ENCODE assay signal across 21 cellular contexts in genomic region chr7:17279081-17279480, GRCh38.
"Had no signal": no experiment of that assay in that cellular context is flagged by ENCODE, and none has a peak within 500 bp of the region (broad histone marks: within the 10 kb centered on the region; RNA-seq: fewer than 3 reads in every experiment).

No MANE protein-coding gene starts in this region.

- H3K9me3 ChIP-seq: colonic mucosa, esophagus squamous epithelium, gastrocnemius medialis, heart left ventricle, left lung, lower lobe of right lung had no signal

- H3K4me3 Mint-ChIP-seq: dendritic cell treated with granulocyte-macrophage colony-stimulating factor and Interleukin-4, amounts not matched to agents 40 ng/mL and 50 ng/mL, for 4 days; effector memory CD8-positive, alpha-beta T cell; endodermal cell; mesothelial cell of epicardium had no signal

- H3K27me3 Mint-ChIP-seq: dendritic cell treated with granulocyte-macrophage colony-stimulating factor and Interleukin-4, amounts not matched to agents 40 ng/mL and 50 ng/mL, for 4 days had no signal

- H3K27ac Mint-ChIP-seq: effector memory CD8-positive, alpha-beta T cell; endodermal cell; mesothelial cell of epicardium had no signal

- H3K9me3 Mint-ChIP-seq: effector memory CD8-positive, alpha-beta T cell; endodermal cell had no signal

- DNase-seq: cerebellar nuclear complex; colonic mucosa; cortex of kidney; effector CD8-positive, alpha-beta T cell; effector memory CD8-positive, alpha-beta T cell; endodermal cell; erythroblast; esophagus squamous epithelium; foreskin fibroblast; foreskin melanocyte; gastrocnemius medialis; heart left ventricle; hippocampal formation; left cardiac atrium; left lung; left ventricle myocardium superior; lower lobe of right lung; mesenchymal stem cell had no signal

- H3K36me3 Mint-ChIP-seq: mesothelial cell of epicardium had no signal

- H3K27me3 ChIP-seq: colonic mucosa, esophagus squamous epithelium, gastrocnemius medialis, heart left ventricle, left lung had no signal

- H3K4me1 Mint-ChIP-seq: endodermal cell had no signal

- H3K4me3 ChIP-seq: colonic mucosa, esophagus squamous epithelium, gastrocnemius medialis, heart left ventricle, left lung, lower lobe of right lung had no signal

- H3K36me3 ChIP-seq: colonic mucosa, esophagus squamous epithelium, gastrocnemius medialis, heart left ventricle, left lung, lower lobe of right lung had no signal

- H3K27ac ChIP-seq: colonic mucosa, epithelial cell of prostate, esophagus squamous epithelium, gastrocnemius medialis, heart left ventricle, left lung, lower lobe of right lung had no signal

- H3K4me1 ChIP-seq: colonic mucosa had no signal
